Comparison of ENCODE assay signal across 13 cellular contexts in genomic region chr11:17812286-17813187, GRCh38.
DNase-seq lines count a peak whose midpoint lies in the region; ATAC-seq and TF ChIP-seq lines count a peak whose summit lies in the region.
"Had no signal": no experiment of that assay in that cellular context is flagged by ENCODE, and none has a peak within 500 bp of the region (broad histone marks: within the 10 kb centered on the region; RNA-seq: fewer than 3 reads in every experiment).

No MANE protein-coding gene starts in this region.

- H3K36me3 ChIP-seq in Panc1 (ENCODE audit: control insufficient read depth, insufficient read depth, low read length) (no peaks in the 10 kb centered on the region), neural cell (ENCODE audit: insufficient read depth, low read length) (no peaks in the 10 kb centered on the region), adrenal gland (replicated peaks in 1 of 2) (no peaks in the 10 kb centered on the region)

- WGBS in adrenal gland, 4 donors, result 85 to 94% (median 87%) methylated on average over 4 of the region's 4 CpGs

- H3K9me3 ChIP-seq in Panc1 (ENCODE audit: control insufficient read depth, insufficient read depth, low read depth, low read length) (no peaks in the 10 kb centered on the region), neural cell (ENCODE audit: low read length) (no peaks in the 10 kb centered on the region), adrenal gland (replicated peaks in 1 of 3) (no peaks in the 10 kb centered on the region)

- TF ChIP-seq POLR2A in adrenal gland (IDR thresholded peaks at IDR 0.05), result no peak

- TF ChIP-seq EP300 in neural cell (conservative IDR thresholded peaks at IDR 0.05; ENCODE audit: poor library complexity, severe bottlenecking), result no peak

- CTCF ChIA-PET in Panc1 (lab: Charles Lee), result interaction anchor here (1.1 kb wide), 1 partner anchor 82 kb away, joined by 4 read pairs; no protein-coding TSS in a partner anchor

- no peak overlapping the region for H3K4me2 ChIP-seq in neural cell (ENCODE audit: low read length)

- POLR2A ChIA-PET in Panc1 (lab: Charles Lee), result no interaction called here

- H3K4me1 ChIP-seq in Panc1 (ENCODE audit: control insufficient read depth, insufficient read depth, low read length) (peaks cover 19% of the 10 kb centered on the region), adrenal gland (replicated peaks in 1 of 2) (peaks cover 0 to 14% of the 10 kb centered on the region in 2 donors)

- no peak for TF ChIP-seq CTCF in Panc1 (IDR thresholded peaks at IDR 0.05)
- no peak for TF ChIP-seq CTCF in neural cell (IDR thresholded peaks at IDR 0.05; ENCODE audit: poor library complexity, severe bottlenecking)
- TF ChIP-seq CTCF in adrenal gland (IDR thresholded peaks at IDR 0.05), result no peak

- no peaks in the 10 kb centered on the region for H3F3A ChIP-seq in neural cell (ENCODE audit: insufficient read depth, low read length, poor library complexity, severe bottlenecking)

- in situ Hi-C loops in Panc1 (cut with HindIII; ENCODE audit: low pct_unique_long_range_greater_than_20kb, low sequenced_read_pairs), result no loop called here

- H3K9ac ChIP-seq in neural cell (ENCODE audit: low read length), result no peak overlapping the region

- H3K27me3 ChIP-seq in Panc1 (ENCODE audit: control insufficient read depth, insufficient read depth, low read length) (no peaks in the 10 kb centered on the region), neural cell (ENCODE audit: insufficient read depth, low read depth, low read length) (no peaks in the 10 kb centered on the region), adrenal gland (no peaks in the 10 kb centered on the region)

- no peak overlapping the region for H3K4me3 ChIP-seq in Panc1 (ENCODE audit: low read depth in 2 of 2, low read length in 2 of 2)
- H3K4me3 ChIP-seq in neural cell (ENCODE audit: low read length), result peak overlapping the region; percentile 1
- no peak overlapping the region for H3K4me3 ChIP-seq in adrenal gland

- no peak for TF ChIP-seq RAD21 in neural cell (conservative IDR thresholded peaks at IDR 0.05)

- DNase-seq in DMS153 treated with DMSO at 0.1 percent for 48 hours (lab: John Stamatoyannopoulos, UW; ENCODE audit: unreplicated experiment) (peak; percentile 80), NCI-H2029 treated with DMSO at 0.1 percent for 48 hours (lab: John Stamatoyannopoulos, UW) (peak; percentile 79), Panc1 (ENCODE audit: low read depth, low spot score) (no peak), adrenal gland (no peak), CD1c-positive myeloid dendritic cell (ENCODE audit: extremely low spot score) (no peak), HT-29 (ENCODE audit: low spot score) (no peak), posterior vena cava (ENCODE audit: low spot score) (no peak)
- DNase-seq: activated CD8-positive, alpha-beta memory T cell treated with anti-CD3 and anti-CD28 coated beads, Interleukin-2, amount 50 U/mL, for 48 hours; NK-92 treated with Interleukin-12 subunit alpha and Interleukin-12 subunit beta, amount 100 ng/mL, for 24 hours; stimulated activated CD4-positive, alpha-beta T cell treated with anti-CD3 and anti-CD28 coated beads, Interleukin-4, amount 100 ng/mL, for 24 hours had no signal

- BruUV-seq in Panc1 (replicated peaks; lab: Mats Ljungman, UMichigan), result no TSS peak

- H3K79me2 ChIP-seq in neural cell (replicated peaks; ENCODE audit: insufficient read depth, low read length), result no peaks in the 10 kb centered on the region

- no peaks in the 10 kb centered on the region for H3K9me2 ChIP-seq in neural cell (ENCODE audit: insufficient read depth, low read length)

- H3K27ac ChIP-seq in Panc1 (ENCODE audit: low read length) (peak overlapping the region; percentile 67), neural cell (ENCODE audit: low read length) (no peak overlapping the region), adrenal gland (no peak overlapping the region)

- H4K20me1 ChIP-seq in neural cell (ENCODE audit: insufficient read depth), result no peaks in the 10 kb centered on the region

- H2AFZ ChIP-seq in neural cell (ENCODE audit: low read depth, low read length), result no peak overlapping the region

- ATAC-seq in Panc1, result peak; percentile 49
- ATAC-seq: stimulated activated memory B cell treated with anti-CD40 and anti-IgM and Interleukin-4, amounts not matched to agents 10 μg/mL and 1 μg/mL and 100 μg/mL, for 72 hours; WTC11 had no signal

- intact Hi-C loops in Panc1 (cut with micrococcal nuclease; ENCODE audit: unreplicated experiment) (no loop called here), adrenal gland (cut with DNase I) (no loop called here), posterior vena cava (cut with DNase I) (no loop called here)

TF ChIP-seq in neural cell, 6 proteins besides CTCF, POLR2A, EP300 and RAD21:
- no peak for TF ChIP-seq SMC3 (conservative IDR thresholded peaks at IDR 0.05; ENCODE audit: poor library complexity)
- TF ChIP-seq POLR2AphosphoS5 (IDR thresholded peaks at IDR 0.05), result no peak
- no peak for TF ChIP-seq MXI1 (conservative IDR thresholded peaks at IDR 0.05; ENCODE audit: poor library complexity, severe bottlenecking)
- no peak for TF ChIP-seq REST (IDR thresholded peaks at IDR 0.05; ENCODE audit: borderline replicate concordance)
- TF ChIP-seq EZH2 (IDR thresholded peaks at IDR 0.05; ENCODE audit: borderline replicate concordance, insufficient read depth, low read length, poor library complexity, severe bottlenecking), result no peak
- no peak for TF ChIP-seq TAF1 (IDR thresholded peaks at IDR 0.05; ENCODE audit: low read depth)

Comparison
In these comparisons a context has a peak if more than half of its experiments do, and no peak if none do; other contexts are left out.
1. DNase-seq: peak in DMS153 treated with DMSO at 0.1 percent for 48 hours (single experiment) and NCI-H2029 treated with DMSO at 0.1 percent for 48 hours (single experiment); none in Panc1 (single experiment), adrenal gland (0 of 7), CD1c-positive myeloid dendritic cell (single experiment), HT-29 (single experiment) and posterior vena cava (single experiment).